In genomic region chr14:24051789-24052655, GRCh38 we compare ENCODE assay signal across 1 cellular context.
TF ChIP-seq lines count a peak whose summit lies in the region.

TSS of gene CARMIL3 (plus strand) at chr14:24052009. CDS start at chr14:24052154, 145 bp downstream.

TF ChIP-seq in HepG2, 621 proteins besides CTCF, POLR2A, EP300 and RAD21 (continued from another document):
- TF ChIP-seq THAP7 (CRISPR knock-in tag; IDR thresholded peaks at IDR 0.05) (0 out of 2 replicates have a peak, but pooled peaks have one; percentile 5), HNF1B (CRISPR knock-in tag; IDR thresholded peaks at IDR 0.05) (0 out of 2 replicates have a peak, but pooled peaks have one; percentile 36), CENPT (CRISPR knock-in tag; IDR thresholded peaks at IDR 0.05; ENCODE audit: low read depth) (peak; percentile 72), DMAP1 (CRISPR knock-in tag; IDR thresholded peaks at IDR 0.05) (peak; percentile 45), ZNF225 (CRISPR knock-in tag; IDR thresholded peaks at IDR 0.05) (peak; percentile 89), YY1 (IDR thresholded peaks at IDR 0.05; ENCODE audit: insufficient read depth, insufficient replicate concordance, low read depth, low read length) (peak; percentile 49), GTF3A (CRISPR knock-in tag; conservative IDR thresholded peaks at IDR 0.05) (0 out of 2 replicates have a peak, but pooled peaks have one; percentile 69), ZNF143 (CRISPR knock-in tag; IDR thresholded peaks at IDR 0.05) (peak; percentile 40; the same call in 1 of the 2 replicates), RFXANK (CRISPR knock-in tag; IDR thresholded peaks at IDR 0.05) (no peak), NONO (IDR thresholded peaks at IDR 0.05) (no peak), NONO (CRISPR knock-in tag; conservative IDR thresholded peaks at IDR 0.05) (peak; percentile 64), KLF16 (CRISPR knock-in tag; IDR thresholded peaks at IDR 0.05) (peak in 1 of 2 experiments; percentile 92; a peak in 2 of 4 replicates), ZSCAN5A (CRISPR knock-in tag; IDR thresholded peaks at IDR 0.05; ENCODE audit: borderline replicate concordance) (no peak), ZNF672 (CRISPR knock-in tag; IDR thresholded peaks at IDR 0.05) (no peak), ATRX (CRISPR knock-in tag; IDR thresholded peaks at IDR 0.05; ENCODE audit: borderline replicate concordance) (0 out of 2 replicates have a peak, but pooled peaks have one; percentile 39), ZNF747 (CRISPR knock-in tag; IDR thresholded peaks at IDR 0.05; ENCODE audit: borderline replicate concordance) (peak; percentile 54; the same call in 1 of the 2 replicates), MTA3 (CRISPR knock-in tag; IDR thresholded peaks at IDR 0.05) (no peak; the same call in 1 of the 2 replicates), NFE2 (CRISPR knock-in tag; IDR thresholded peaks at IDR 0.05) (no peak), PHF8 (CRISPR knock-in tag; IDR thresholded peaks at IDR 0.05) (peak; percentile 75)
- TF ChIP-seq, protein P1, sequence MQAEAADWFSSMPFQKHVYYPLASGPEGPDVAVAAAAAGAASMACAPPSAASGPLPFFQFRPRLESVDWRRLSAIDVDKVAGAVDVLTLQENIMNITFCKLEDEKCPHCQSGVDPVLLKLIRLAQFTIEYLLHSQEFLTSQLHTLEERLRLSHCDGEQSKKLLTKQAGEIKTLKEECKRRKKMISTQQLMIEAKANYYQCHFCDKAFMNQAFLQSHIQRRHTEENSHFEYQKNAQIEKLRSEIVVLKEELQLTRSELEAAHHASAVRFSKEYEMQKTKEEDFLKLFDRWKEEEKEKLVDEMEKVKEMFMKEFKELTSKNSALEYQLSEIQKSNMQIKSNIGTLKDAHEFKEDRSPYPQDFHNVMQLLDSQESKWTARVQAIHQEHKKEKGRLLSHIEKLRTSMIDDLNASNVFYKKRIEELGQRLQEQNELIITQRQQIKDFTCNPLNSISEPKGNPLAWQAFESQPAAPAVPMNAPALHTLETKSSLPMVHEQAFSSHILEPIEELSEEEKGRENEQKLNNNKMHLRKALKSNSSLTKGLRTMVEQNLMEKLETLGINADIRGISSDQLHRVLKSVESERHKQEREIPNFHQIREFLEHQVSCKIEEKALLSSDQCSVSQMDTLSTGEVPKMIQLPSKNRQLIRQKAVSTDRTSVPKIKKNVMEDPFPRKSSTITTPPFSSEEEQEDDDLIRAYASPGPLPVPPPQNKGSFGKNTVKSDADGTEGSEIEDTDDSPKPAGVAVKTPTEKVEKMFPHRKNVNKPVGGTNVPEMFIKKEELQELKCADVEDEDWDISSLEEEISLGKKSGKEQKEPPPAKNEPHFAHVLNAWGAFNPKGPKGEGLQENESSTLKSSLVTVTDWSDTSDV (CRISPR knock-in tag; IDR thresholded peaks at IDR 0.05) = peak; percentile 90; the same call in 1 of the 2 replicates
- TF ChIP-seq, protein P2, sequence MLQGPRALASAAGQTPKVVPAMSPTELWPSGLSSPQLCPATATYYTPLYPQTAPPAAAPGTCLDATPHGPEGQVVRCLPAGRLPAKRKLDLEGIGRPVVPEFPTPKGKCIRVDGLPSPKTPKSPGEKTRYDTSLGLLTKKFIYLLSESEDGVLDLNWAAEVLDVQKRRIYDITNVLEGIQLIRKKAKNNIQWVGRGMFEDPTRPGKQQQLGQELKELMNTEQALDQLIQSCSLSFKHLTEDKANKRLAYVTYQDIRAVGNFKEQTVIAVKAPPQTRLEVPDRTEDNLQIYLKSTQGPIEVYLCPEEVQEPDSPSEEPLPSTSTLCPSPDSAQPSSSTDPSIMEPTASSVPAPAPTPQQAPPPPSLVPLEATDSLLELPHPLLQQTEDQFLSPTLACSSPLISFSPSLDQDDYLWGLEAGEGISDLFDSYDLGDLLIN (CRISPR knock-in tag; IDR thresholded peaks at IDR 0.05; ENCODE audit: borderline replicate concordance) = peak; percentile 82; the same call in 1 of the 2 replicates
TF ChIP-seq in HepG2: peak in this region for 363.
